In the genomic region with DNA sequence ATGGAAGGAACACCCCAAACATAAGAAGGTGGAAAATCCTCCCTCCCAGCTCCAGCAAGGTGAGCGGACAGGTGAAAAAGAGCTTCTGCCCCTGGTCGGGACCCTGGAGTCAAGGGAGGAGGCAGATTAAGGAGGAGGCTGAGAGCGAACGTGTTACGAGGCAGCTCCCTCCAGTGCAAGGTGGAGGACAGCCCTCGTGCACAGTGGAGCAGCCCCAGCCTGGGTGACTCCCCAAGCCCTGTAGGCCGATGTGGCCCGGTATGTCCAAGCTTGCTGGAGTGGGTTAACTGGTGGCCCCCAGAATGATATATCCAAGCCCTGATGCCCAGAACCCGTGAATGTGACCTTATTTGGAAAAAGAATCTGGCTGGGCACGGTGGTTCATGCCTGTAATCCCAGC, we compare ENCODE assay signal across 2 cellular contexts.
TF ChIP-seq lines count a peak whose summit lies in the region.

No MANE protein-coding gene starts in this region.

TF ChIP-seq in HCT116, 20 proteins besides CTCF, POLR2A, EP300 and RAD21:
- TF ChIP-seq YY1 (IDR thresholded peaks at IDR 0.05; ENCODE audit: extremely low read depth, insufficient replicate concordance, low read depth, low read length) (no peak), SP1 (IDR thresholded peaks at IDR 0.05; ENCODE audit: low read depth) (no peak)
- TF ChIP-seq, protein P1, sequence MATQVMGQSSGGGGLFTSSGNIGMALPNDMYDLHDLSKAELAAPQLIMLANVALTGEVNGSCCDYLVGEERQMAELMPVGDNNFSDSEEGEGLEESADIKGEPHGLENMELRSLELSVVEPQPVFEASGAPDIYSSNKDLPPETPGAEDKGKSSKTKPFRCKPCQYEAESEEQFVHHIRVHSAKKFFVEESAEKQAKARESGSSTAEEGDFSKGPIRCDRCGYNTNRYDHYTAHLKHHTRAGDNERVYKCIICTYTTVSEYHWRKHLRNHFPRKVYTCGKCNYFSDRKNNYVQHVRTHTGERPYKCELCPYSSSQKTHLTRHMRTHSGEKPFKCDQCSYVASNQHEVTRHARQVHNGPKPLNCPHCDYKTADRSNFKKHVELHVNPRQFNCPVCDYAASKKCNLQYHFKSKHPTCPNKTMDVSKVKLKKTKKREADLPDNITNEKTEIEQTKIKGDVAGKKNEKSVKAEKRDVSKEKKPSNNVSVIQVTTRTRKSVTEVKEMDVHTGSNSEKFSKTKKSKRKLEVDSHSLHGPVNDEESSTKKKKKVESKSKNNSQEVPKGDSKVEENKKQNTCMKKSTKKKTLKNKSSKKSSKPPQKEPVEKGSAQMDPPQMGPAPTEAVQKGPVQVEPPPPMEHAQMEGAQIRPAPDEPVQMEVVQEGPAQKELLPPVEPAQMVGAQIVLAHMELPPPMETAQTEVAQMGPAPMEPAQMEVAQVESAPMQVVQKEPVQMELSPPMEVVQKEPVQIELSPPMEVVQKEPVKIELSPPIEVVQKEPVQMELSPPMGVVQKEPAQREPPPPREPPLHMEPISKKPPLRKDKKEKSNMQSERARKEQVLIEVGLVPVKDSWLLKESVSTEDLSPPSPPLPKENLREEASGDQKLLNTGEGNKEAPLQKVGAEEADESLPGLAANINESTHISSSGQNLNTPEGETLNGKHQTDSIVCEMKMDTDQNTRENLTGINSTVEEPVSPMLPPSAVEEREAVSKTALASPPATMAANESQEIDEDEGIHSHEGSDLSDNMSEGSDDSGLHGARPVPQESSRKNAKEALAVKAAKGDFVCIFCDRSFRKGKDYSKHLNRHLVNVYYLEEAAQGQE (IDR thresholded peaks at IDR 0.05; ENCODE audit: low read depth), result no peak

TF ChIP-seq in IMR-90, 13 proteins besides CTCF, POLR2A, EP300 and RAD21:
- TF ChIP-seq FOS (IDR thresholded peaks at IDR 0.05; ENCODE audit: low read depth, low read length) (no peak), MAZ (IDR thresholded peaks at IDR 0.05; ENCODE audit: borderline replicate concordance, low read depth, low read length) (no peak), CHD1 (IDR thresholded peaks at IDR 0.05; ENCODE audit: low read depth, low read length) (no peak), NFE2L2 (IDR thresholded peaks at IDR 0.05; ENCODE audit: low read depth, low read length) (no peak), RFX5 (IDR thresholded peaks at IDR 0.05; ENCODE audit: low read depth, low read length) (no peak), MXI1 (IDR thresholded peaks at IDR 0.05; ENCODE audit: borderline replicate concordance, low read depth, low read length) (no peak), BHLHE40 (IDR thresholded peaks at IDR 0.05; ENCODE audit: low read depth, low read length) (no peak), MAFK (IDR thresholded peaks at IDR 0.05; ENCODE audit: low read depth, low read length) (no peak), SMC3 (IDR thresholded peaks at IDR 0.05; ENCODE audit: low read depth, low read length) (no peak), RCOR1 (IDR thresholded peaks at IDR 0.05; ENCODE audit: insufficient replicate concordance, low read length) (no peak), CEBPB (IDR thresholded peaks at IDR 0.05; ENCODE audit: low read depth, low read length) (no peak)
- TF ChIP-seq, protein P2, sequence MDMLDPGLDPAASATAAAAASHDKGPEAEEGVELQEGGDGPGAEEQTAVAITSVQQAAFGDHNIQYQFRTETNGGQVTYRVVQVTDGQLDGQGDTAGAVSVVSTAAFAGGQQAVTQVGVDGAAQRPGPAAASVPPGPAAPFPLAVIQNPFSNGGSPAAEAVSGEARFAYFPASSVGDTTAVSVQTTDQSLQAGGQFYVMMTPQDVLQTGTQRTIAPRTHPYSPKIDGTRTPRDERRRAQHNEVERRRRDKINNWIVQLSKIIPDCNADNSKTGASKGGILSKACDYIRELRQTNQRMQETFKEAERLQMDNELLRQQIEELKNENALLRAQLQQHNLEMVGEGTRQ (IDR thresholded peaks at IDR 0.05; ENCODE audit: low read depth, low read length), result no peak
- TF ChIP-seq, protein P3, sequence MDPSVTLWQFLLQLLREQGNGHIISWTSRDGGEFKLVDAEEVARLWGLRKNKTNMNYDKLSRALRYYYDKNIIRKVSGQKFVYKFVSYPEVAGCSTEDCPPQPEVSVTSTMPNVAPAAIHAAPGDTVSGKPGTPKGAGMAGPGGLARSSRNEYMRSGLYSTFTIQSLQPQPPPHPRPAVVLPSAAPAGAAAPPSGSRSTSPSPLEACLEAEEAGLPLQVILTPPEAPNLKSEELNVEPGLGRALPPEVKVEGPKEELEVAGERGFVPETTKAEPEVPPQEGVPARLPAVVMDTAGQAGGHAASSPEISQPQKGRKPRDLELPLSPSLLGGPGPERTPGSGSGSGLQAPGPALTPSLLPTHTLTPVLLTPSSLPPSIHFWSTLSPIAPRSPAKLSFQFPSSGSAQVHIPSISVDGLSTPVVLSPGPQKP (IDR thresholded peaks at IDR 0.05; ENCODE audit: borderline replicate concordance, low read depth, low read length), result no peak
TF ChIP-seq in IMR-90: peak in this region for 0.
